In genomic region chr11:65314501-65315203, GRCh38 we compare ENCODE assay signal across 1 cellular context.
TF ChIP-seq lines count a peak whose summit lies in the region.

A gene with protein sequence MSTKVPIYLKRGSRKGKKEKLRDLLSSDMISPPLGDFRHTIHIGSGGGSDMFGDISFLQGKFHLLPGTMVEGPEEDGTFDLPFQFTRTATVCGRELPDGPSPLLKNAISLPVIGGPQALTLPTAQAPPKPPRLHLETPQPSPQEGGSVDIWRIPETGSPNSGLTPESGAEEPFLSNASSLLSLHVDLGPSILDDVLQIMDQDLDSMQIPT (plus strand): TSS chr11:65314866. CDS start chr11:65320899, 6,033 bp downstream.

TF ChIP-seq in HEK293, 187 proteins besides CTCF, POLR2A, EP300 and RAD21 (continued from another document):
- TF ChIP-seq, protein P1, sequence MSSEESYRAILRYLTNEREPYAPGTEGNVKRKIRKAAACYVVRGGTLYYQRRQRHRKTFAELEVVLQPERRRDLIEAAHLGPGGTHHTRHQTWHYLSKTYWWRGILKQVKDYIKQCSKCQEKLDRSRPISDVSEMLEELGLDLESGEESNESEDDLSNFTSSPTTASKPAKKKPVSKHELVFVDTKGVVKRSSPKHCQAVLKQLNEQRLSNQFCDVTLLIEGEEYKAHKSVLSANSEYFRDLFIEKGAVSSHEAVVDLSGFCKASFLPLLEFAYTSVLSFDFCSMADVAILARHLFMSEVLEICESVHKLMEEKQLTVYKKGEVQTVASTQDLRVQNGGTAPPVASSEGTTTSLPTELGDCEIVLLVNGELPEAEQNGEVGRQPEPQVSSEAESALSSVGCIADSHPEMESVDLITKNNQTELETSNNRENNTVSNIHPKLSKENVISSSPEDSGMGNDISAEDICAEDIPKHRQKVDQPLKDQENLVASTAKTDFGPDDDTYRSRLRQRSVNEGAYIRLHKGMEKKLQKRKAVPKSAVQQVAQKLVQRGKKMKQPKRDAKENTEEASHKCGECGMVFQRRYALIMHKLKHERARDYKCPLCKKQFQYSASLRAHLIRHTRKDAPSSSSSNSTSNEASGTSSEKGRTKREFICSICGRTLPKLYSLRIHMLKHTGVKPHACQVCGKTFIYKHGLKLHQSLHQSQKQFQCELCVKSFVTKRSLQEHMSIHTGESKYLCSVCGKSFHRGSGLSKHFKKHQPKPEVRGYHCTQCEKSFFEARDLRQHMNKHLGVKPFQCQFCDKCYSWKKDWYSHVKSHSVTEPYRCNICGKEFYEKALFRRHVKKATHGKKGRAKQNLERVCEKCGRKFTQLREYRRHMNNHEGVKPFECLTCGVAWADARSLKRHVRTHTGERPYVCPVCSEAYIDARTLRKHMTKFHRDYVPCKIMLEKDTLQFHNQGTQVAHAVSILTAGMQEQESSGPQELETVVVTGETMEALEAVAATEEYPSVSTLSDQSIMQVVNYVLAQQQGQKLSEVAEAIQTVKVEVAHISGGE (tag by site-specific recombination; conservative IDR thresholded peaks at IDR 0.05; ENCODE audit: low read depth), result peak; percentile 72
- TF ChIP-seq ZNF292 (tag by site-specific recombination; IDR thresholded peaks at IDR 0.05; ENCODE audit: borderline replicate concordance, low read depth) (no peak), ZNF311 (tag by site-specific recombination; IDR thresholded peaks at IDR 0.05; ENCODE audit: borderline replicate concordance) (no peak), ZNF114 (tag by site-specific recombination; IDR thresholded peaks at IDR 0.05) (no peak), ZEB2 (tag by site-specific recombination; IDR thresholded peaks at IDR 0.05) (peak; percentile 13; the same call in 1 of the 2 replicates), ZBTB20 (tag by site-specific recombination; IDR thresholded peaks at IDR 0.05) (peak; percentile 9), ZNF202 (tag by site-specific recombination; IDR thresholded peaks at IDR 0.05; ENCODE audit: borderline replicate concordance) (no peak), ZBTB8A (tag by site-specific recombination; IDR thresholded peaks at IDR 0.05) (peak; percentile 95), ZSCAN18 (tag by site-specific recombination; IDR thresholded peaks at IDR 0.05) (no peak), ZNF239 (tag by site-specific recombination; IDR thresholded peaks at IDR 0.05) (no peak), GLIS2 (tag by site-specific recombination; IDR thresholded peaks at IDR 0.05) (peak; percentile 71; the same call in 1 of the 2 replicates), ZBTB21 (tag by site-specific recombination; IDR thresholded peaks at IDR 0.05) (no peak)
- TF ChIP-seq, protein P2, sequence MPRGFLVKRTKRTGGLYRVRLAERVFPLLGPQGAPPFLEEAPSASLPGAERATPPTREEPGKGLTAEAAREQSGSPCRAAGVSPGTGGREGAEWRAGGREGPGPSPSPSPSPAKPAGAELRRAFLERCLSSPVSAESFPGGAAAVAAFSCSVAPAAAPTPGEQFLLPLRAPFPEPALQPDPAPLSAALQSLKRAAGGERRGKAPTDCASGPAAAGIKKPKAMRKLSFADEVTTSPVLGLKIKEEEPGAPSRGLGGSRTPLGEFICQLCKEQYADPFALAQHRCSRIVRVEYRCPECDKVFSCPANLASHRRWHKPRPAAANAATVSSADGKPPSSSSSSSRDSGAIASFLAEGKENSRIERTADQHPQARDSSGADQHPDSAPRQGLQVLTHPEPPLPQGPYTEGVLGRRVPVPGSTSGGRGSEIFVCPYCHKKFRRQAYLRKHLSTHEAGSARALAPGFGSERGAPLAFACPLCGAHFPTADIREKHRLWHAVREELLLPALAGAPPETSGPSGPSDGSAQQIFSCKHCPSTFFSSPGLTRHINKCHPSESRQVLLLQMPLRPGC (tag by site-specific recombination; IDR thresholded peaks at IDR 0.05), result no peak
